15 cellular contexts compared by ENCODE assay signal in genomic region chr6:56683882-56684281, GRCh38. TPM values are rescaled to one million over a fixed set of nuclear protein-coding genes. Genes with fewer than 3 reads are reported as not detected.
A peak's percentile ranks its signal among the peaks of the same experiment; 100 is the strongest.
DNase-seq lines count a peak whose midpoint lies in the region; ATAC-seq, FAIRE-seq and TF ChIP-seq lines count a peak whose summit lies in the region.
"Had no signal": no experiment of that assay in that cellular context is flagged by ENCODE, and none has a peak within 500 bp of the region (broad histone marks: within the 10 kb centered on the region; RNA-seq: fewer than 3 reads in every experiment).

No MANE protein-coding gene starts in this region.

- H3K4me3 Mint-ChIP-seq in astrocyte (ENCODE audit: unreplicated experiment), result no peak overlapping the region
- H3K4me3 Mint-ChIP-seq: activated T-cell treated with anti-CD3 and anti-CD28 coated beads, Interleukin-2, amount 50 U/mL, for 24 hours; stimulated activated naive B cell treated with anti-CD40 and anti-IgM and Interleukin-4, amounts not matched to agents 10 μg/mL and 1 μg/mL and 100 μg/mL, for 72 hours had no signal

- H2AFZ ChIP-seq in astrocyte (ENCODE audit: low read depth, low read length), result no peak overlapping the region
- H2AFZ ChIP-seq: parathyroid adenoma had no signal

- H3K36me3 ChIP-seq in astrocyte (ENCODE audit: insufficient read depth, low read length), result peaks cover 5% of the 10 kb centered on the region
- H3K36me3 ChIP-seq: HAP-1 had no signal

- DNase-seq in HPDE6-E6E7 (ENCODE audit: extremely low spot score), result peak; percentile 65
- DNase-seq in astrocyte (ENCODE audit: low read depth), result peak; percentile 90
- no peak for DNase-seq in left ventricle myocardium superior
- peak; percentile 86 for DNase-seq in stromal cell of bone marrow (ENCODE audit: low read depth)
- no peak for DNase-seq in activated CD8-positive, alpha-beta memory T cell treated with anti-CD3 and anti-CD28 coated beads for 24 hours
- DNase-seq in GM19238 (ENCODE audit: insufficient read length, low spot score), result no peak
- DNase-seq: activated T-cell treated with anti-CD3 and anti-CD28 coated beads, Interleukin-2, amount 50 U/mL, for 24 hours; erythroblast; MM.1S; stimulated activated naive B cell treated with anti-CD40 and anti-IgM and Interleukin-4, amounts not matched to agents 10 μg/mL and 1 μg/mL and 100 μg/mL, for 72 hours had no signal

- H3K4me1 Mint-ChIP-seq in astrocyte (ENCODE audit: low read depth, unreplicated experiment), result peaks cover 38% of the 10 kb centered on the region
- H3K4me1 Mint-ChIP-seq: stimulated activated naive B cell treated with anti-CD40 and anti-IgM and Interleukin-4, amounts not matched to agents 10 μg/mL and 1 μg/mL and 100 μg/mL, for 72 hours had no signal

- TF ChIP-seq CTCF in astrocyte (IDR thresholded peaks at IDR 0.05; ENCODE audit: insufficient read depth, low read depth, low read length), result no peak

- H3K4me3 ChIP-seq in astrocyte (ENCODE audit: insufficient read depth, low read depth, low read length), result no peak overlapping the region
- H3K4me3 ChIP-seq: GM12878, HAP-1 had no signal

- H3K27ac Mint-ChIP-seq in astrocyte (ENCODE audit: unreplicated experiment), result peak overlapping the region; percentile 83
- H3K27ac Mint-ChIP-seq: activated T-cell treated with anti-CD3 and anti-CD28 coated beads, Interleukin-2, amount 50 U/mL, for 24 hours; stimulated activated naive B cell treated with anti-CD40 and anti-IgM and Interleukin-4, amounts not matched to agents 10 μg/mL and 1 μg/mL and 100 μg/mL, for 72 hours had no signal

- peak; percentile 29 for FAIRE-seq in astrocyte (lab: Jason Lieb, UNC)

- intact Hi-C loops in left ventricle myocardium superior (cut with micrococcal nuclease), result no loop called here

- peak overlapping the region; percentile 20 for H3K9ac ChIP-seq in astrocyte (ENCODE audit: low read length)
- H3K9ac ChIP-seq: parathyroid adenoma had no signal

- H3K79me2 ChIP-seq in astrocyte (ENCODE audit: insufficient read depth, low read length), result peaks cover 93% of the 10 kb centered on the region
- H3K79me2 ChIP-seq: parathyroid adenoma had no signal

- peaks cover 22% of the 10 kb centered on the region for H4K20me1 ChIP-seq in astrocyte (ENCODE audit: insufficient read depth, low read length)

- no peaks in the 10 kb centered on the region for H3K27me3 ChIP-seq in astrocyte (ENCODE audit: insufficient read depth, low read length)

- H3K27me3 Mint-ChIP-seq in astrocyte (ENCODE audit: low read depth, unreplicated experiment), result no peaks in the 10 kb centered on the region
- H3K27me3 Mint-ChIP-seq: activated T-cell treated with anti-CD3 and anti-CD28 coated beads, Interleukin-2, amount 50 U/mL, for 24 hours; stimulated activated naive B cell treated with anti-CD40 and anti-IgM and Interleukin-4, amounts not matched to agents 10 μg/mL and 1 μg/mL and 100 μg/mL, for 72 hours had no signal

- H3K9me3 Mint-ChIP-seq in astrocyte (ENCODE audit: unreplicated experiment), result no peaks in the 10 kb centered on the region
- H3K9me3 Mint-ChIP-seq: activated T-cell treated with anti-CD3 and anti-CD28 coated beads, Interleukin-2, amount 50 U/mL, for 24 hours; stimulated activated naive B cell treated with anti-CD40 and anti-IgM and Interleukin-4, amounts not matched to agents 10 μg/mL and 1 μg/mL and 100 μg/mL, for 72 hours had no signal

- peaks cover 2% of the 10 kb centered on the region for H3K36me3 Mint-ChIP-seq in astrocyte (ENCODE audit: low read depth, unreplicated experiment)
- H3K36me3 Mint-ChIP-seq: stimulated activated naive B cell treated with anti-CD40 and anti-IgM and Interleukin-4, amounts not matched to agents 10 μg/mL and 1 μg/mL and 100 μg/mL, for 72 hours had no signal

- H3K4me1 ChIP-seq in astrocyte (ENCODE audit: insufficient read depth, low read length), result peaks cover 12% of the 10 kb centered on the region
- H3K4me1 ChIP-seq: HAP-1, parathyroid adenoma had no signal

- peak overlapping the region; percentile 32 for H3K4me2 ChIP-seq in astrocyte (ENCODE audit: low read length)

- peak overlapping the region; percentile 63 for H3K27ac ChIP-seq in astrocyte (ENCODE audit: low read depth, low read length)
- H3K27ac ChIP-seq: parathyroid adenoma had no signal

- no peaks in the 10 kb centered on the region for H3K9me3 ChIP-seq in astrocyte (ENCODE audit: insufficient read depth, low read depth, low read length)
- H3K9me3 ChIP-seq: HAP-1 had no signal

- ATAC-seq in left ventricle myocardium superior (peak; percentile 95), GM21576 (IDR thresholded peaks at IDR 0.05; ENCODE audit: unreplicated experiment) (no peak), GM18873 (IDR thresholded peaks at IDR 0.05; ENCODE audit: low FRiP score, unreplicated experiment) (no peak)
- ATAC-seq: GM12878; stimulated activated naive B cell treated with anti-CD40 and anti-IgM and Interleukin-4, amounts not matched to agents 10 μg/mL and 1 μg/mL and 100 μg/mL, for 72 hours had no signal

RNA-seq across cellular contexts. Expression of gene DST, which starts 41.2 kb away (rescaled TPM):
- total RNA-seq in astrocyte (352 and 442 TPM in 2 replicates), left ventricle myocardium superior (225 TPM)

Comparison
In these comparisons a context has a peak if more than half of its experiments do, and no peak if none do; other contexts are left out.
1. DNase-seq: peak in HPDE6-E6E7 (single experiment), astrocyte (single experiment) and stromal cell of bone marrow (single experiment); none in left ventricle myocardium superior (single experiment), activated CD8-positive, alpha-beta memory T cell treated with anti-CD3 and anti-CD28 coated beads for 24 hours (single experiment) and GM19238 (single experiment).